Comparison of ENCODE assay signal across 17 cellular contexts in the genomic region with DNA sequence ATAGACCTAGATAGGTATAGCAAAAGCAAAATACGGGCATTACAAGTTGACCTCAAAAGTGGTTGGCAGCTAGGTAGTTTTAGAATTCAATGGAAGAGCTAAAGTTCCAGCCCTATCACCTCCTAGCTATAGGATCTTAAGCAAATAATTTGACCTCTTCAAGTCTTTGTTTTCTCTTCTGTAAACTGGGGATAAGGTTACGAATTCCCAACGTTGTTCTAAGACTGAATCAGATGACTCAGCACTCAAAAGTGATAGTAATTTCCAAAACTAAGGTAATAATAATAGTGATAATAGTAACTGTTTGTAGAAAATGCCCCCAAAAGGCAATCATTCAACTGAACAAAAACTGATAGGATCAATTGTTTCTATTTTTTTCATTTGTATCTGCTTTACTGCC.
DNase-seq lines count a peak whose midpoint lies in the region; ATAC-seq, FAIRE-seq and TF ChIP-seq lines count a peak whose summit lies in the region.
"Had no signal": no experiment of that assay in that cellular context is flagged by ENCODE, and none has a peak within 500 bp of the region (broad histone marks: within the 10 kb centered on the region; RNA-seq: fewer than 3 reads in every experiment).

No MANE protein-coding gene starts in this region.

- H3K27me3 ChIP-seq in esophagus muscularis mucosa (no peaks in the 10 kb centered on the region), smooth muscle cell (ENCODE audit: low read depth) (no peaks in the 10 kb centered on the region)

- DNase-seq in H54 (ENCODE audit: insufficient read length, low spot score), result no peak
- peak; percentile 30 for DNase-seq in LHCN-M2 (ENCODE audit: low read depth)
- DNase-seq in esophagus muscularis mucosa (ENCODE audit: extremely low spot score), result no peak
- no peak for DNase-seq in smooth muscle cell (lab: John Stamatoyannopoulos, UW; ENCODE audit: unreplicated experiment)
- DNase-seq in kidney glomerular epithelial cell (lab: John Stamatoyannopoulos, UW), result no peak
- DNase-seq in NCI-H2171 treated with DMSO at 0.1 percent for 48 hours (lab: John Stamatoyannopoulos, UW), result no peak
- DNase-seq: CD4-positive, alpha-beta T cell; DMS79 treated with DMSO at 0.1 percent for 48 hours; GF-D8; GOT3; MV-4-11; NCI-H1930; T-cell had no signal

- no peaks in the 10 kb centered on the region for H3K9me3 ChIP-seq in esophagus muscularis mucosa
- no peaks in the 10 kb centered on the region for H3K9me3 ChIP-seq in smooth muscle cell (replicated peaks; ENCODE audit: low read depth)

- intact Hi-C loops in esophagus muscularis mucosa (cut with DNase I), result no loop called here

- peak; percentile 71 for FAIRE-seq in H54 (lab: Jason Lieb, UNC)
- FAIRE-seq: GM12892 had no signal

- H4K20me1 ChIP-seq in smooth muscle cell (ENCODE audit: low read depth), result no peaks in the 10 kb centered on the region

- TF ChIP-seq EP300 in esophagus muscularis mucosa (IDR thresholded peaks at IDR 0.05), result no peak

- no peak for ATAC-seq in HG02610 (IDR thresholded peaks at IDR 0.05; ENCODE audit: unreplicated experiment)
- ATAC-seq: Panc1, Right ventricle myocardium inferior, T-cell had no signal

- no peak overlapping the region for H3K4me3 ChIP-seq in esophagus muscularis mucosa
- no peak overlapping the region for H3K4me3 ChIP-seq in smooth muscle cell

- H3K27ac ChIP-seq in esophagus muscularis mucosa (replicated peaks in 1 of 4) (peak overlapping the region; percentile 83 to 90 (median 85)), smooth muscle cell (ENCODE audit: low read depth) (peak overlapping the region; percentile 97)

- TF ChIP-seq CTCF in esophagus muscularis mucosa (IDR thresholded peaks at IDR 0.05) (no peak), smooth muscle cell (IDR thresholded peaks at IDR 0.05; ENCODE audit: borderline replicate concordance, insufficient read depth, poor library complexity, severe bottlenecking) (no peak)

- TF ChIP-seq POLR2A in H54 (IDR thresholded peaks at IDR 0.05; ENCODE audit: low read depth, low read length) (no peak), esophagus muscularis mucosa (IDR thresholded peaks at IDR 0.05; ENCODE audit: low read depth) (no peak)

- H2AFZ ChIP-seq in smooth muscle cell (ENCODE audit: low read depth), result no peak overlapping the region

- H3K36me3 ChIP-seq in esophagus muscularis mucosa, result no peaks in the 10 kb centered on the region
- no peaks in the 10 kb centered on the region for H3K36me3 ChIP-seq in smooth muscle cell (ENCODE audit: low read depth)

- peaks cover 33% of the 10 kb centered on the region for H3F3A ChIP-seq in smooth muscle cell (ENCODE audit: low read depth)

- H3K79me2 ChIP-seq in smooth muscle cell (ENCODE audit: low read depth), result no peaks in the 10 kb centered on the region

- peak overlapping the region; percentile 20 for H3K4me2 ChIP-seq in smooth muscle cell

- peaks cover 0 to 67% (median 56%) of the 10 kb centered on the region in 4 donors for H3K4me1 ChIP-seq in esophagus muscularis mucosa
- H3K4me1 ChIP-seq in smooth muscle cell (ENCODE audit: low read depth), result peaks cover 20% of the 10 kb centered on the region

- WGBS in esophagus muscularis mucosa, result 63% methylated on average over 3 of the region's 3 CpGs
- WGBS in smooth muscle cell (ENCODE audit: low lambda C conversion rate), result 56% methylated on average over 3 of the region's 3 CpGs

- no peak overlapping the region for H3K9ac ChIP-seq in smooth muscle cell (ENCODE audit: low read depth)
